Comparison of ENCODE assay signal across 19 cellular contexts in genomic region chr1:162716123-162716522, GRCh38.
DNase-seq lines count a peak whose midpoint lies in the region; ATAC-seq and TF ChIP-seq lines count a peak whose summit lies in the region.
"Had no signal": no experiment of that assay in that cellular context is flagged by ENCODE, and none has a peak within 500 bp of the region (broad histone marks: within the 10 kb centered on the region; RNA-seq: fewer than 3 reads in every experiment).

No MANE protein-coding gene starts in this region.

- H3K27me3 Mint-ChIP-seq in chondrocyte (ENCODE audit: low read depth): no peaks in the 10 kb centered on the region
- peaks cover 17% of the 10 kb centered on the region for H3K27me3 Mint-ChIP-seq in activated CD4-positive, alpha-beta T cell treated with anti-CD3 and anti-CD28 coated beads, Interleukin-2, amount 10 ng/mL, durations not matched to agents 24 days and 14 days
- H3K27me3 Mint-ChIP-seq: activated T-helper 17 cell treated with anti-CD3 and anti-CD28 coated beads, Interleukin-2, amount 50 U/mL, for 72 hours had no signal

- peaks cover 14% of the 10 kb centered on the region for H3K36me3 Mint-ChIP-seq in chondrocyte (ENCODE audit: low read depth)
- H3K36me3 Mint-ChIP-seq in stimulated activated effector memory CD8-positive, alpha-beta T cell treated with anti-CD3 and anti-CD28 coated beads, Interleukin-12 subunit alpha, Interleukin-12 subunit beta, amount 100 ng/mL, for 72 hours: no peaks in the 10 kb centered on the region
- H3K36me3 Mint-ChIP-seq in activated CD4-positive, alpha-beta T cell treated with anti-CD3 and anti-CD28 coated beads, Interleukin-2, amount 10 ng/mL, durations not matched to agents 24 days and 14 days (ENCODE audit: low read depth): no peaks in the 10 kb centered on the region
- H3K36me3 Mint-ChIP-seq: activated naive CD4-positive, alpha-beta T cell treated with anti-CD3 and anti-CD28 coated beads, Interleukin-2, amount 50 U/mL, for 72 hours had no signal

- no peaks in the 10 kb centered on the region for H3K9me3 Mint-ChIP-seq in chondrocyte (ENCODE audit: low read depth)
- no peaks in the 10 kb centered on the region for H3K9me3 Mint-ChIP-seq in stimulated activated effector memory CD8-positive, alpha-beta T cell treated with anti-CD3 and anti-CD28 coated beads, Interleukin-12 subunit alpha, Interleukin-12 subunit beta, amount 100 ng/mL, for 72 hours
- no peaks in the 10 kb centered on the region for H3K9me3 Mint-ChIP-seq in activated CD4-positive, alpha-beta T cell treated with anti-CD3 and anti-CD28 coated beads, Interleukin-2, amount 10 ng/mL, durations not matched to agents 24 days and 14 days
- H3K9me3 Mint-ChIP-seq: activated B cell treated with CpG ODN at 0.5 μM for 24 hours; activated naive CD4-positive, alpha-beta T cell treated with anti-CD3 and anti-CD28 coated beads, Interleukin-2, amount 50 U/mL, for 72 hours; activated T-helper 17 cell treated with anti-CD3 and anti-CD28 coated beads, Interleukin-2, amount 50 U/mL, for 72 hours; H9 had no signal

- no peak for ATAC-seq in stimulated activated effector memory CD8-positive, alpha-beta T cell treated with anti-CD3 and anti-CD28 coated beads, Interleukin-12 subunit alpha, Interleukin-12 subunit beta, amount 100 ng/mL, for 72 hours
- no peak for ATAC-seq in HG02840 (IDR thresholded peaks at IDR 0.05; ENCODE audit: low FRiP score, unreplicated experiment)
- ATAC-seq: activated naive CD4-positive, alpha-beta T cell treated with anti-CD3 and anti-CD28 coated beads, Interleukin-2, amount 50 U/mL, for 72 hours; activated T-helper 17 cell treated with anti-CD3 and anti-CD28 coated beads, Interleukin-2, amount 50 U/mL, for 72 hours had no signal

- H3K4me3 Mint-ChIP-seq in chondrocyte (ENCODE audit: unreplicated experiment): no peak overlapping the region
- no peak overlapping the region for H3K4me3 Mint-ChIP-seq in stimulated activated effector memory CD8-positive, alpha-beta T cell treated with anti-CD3 and anti-CD28 coated beads, Interleukin-12 subunit alpha, Interleukin-12 subunit beta, amount 100 ng/mL, for 72 hours
- H3K4me3 Mint-ChIP-seq in activated CD4-positive, alpha-beta T cell treated with anti-CD3 and anti-CD28 coated beads, Interleukin-2, amount 10 ng/mL, durations not matched to agents 24 days and 14 days: no peak overlapping the region
- H3K4me3 Mint-ChIP-seq: activated B cell treated with CpG ODN at 0.5 μM for 24 hours; activated T-helper 17 cell treated with anti-CD3 and anti-CD28 coated beads, Interleukin-2, amount 50 U/mL, for 72 hours; H9 had no signal

- intact Hi-C loops in activated CD4-positive, alpha-beta T cell treated with anti-CD3 and anti-CD28 coated beads, Interleukin-2, amount 10 ng/mL, durations not matched to agents 24 days and 14 days (cut with micrococcal nuclease): no loop called here

- H3K27ac Mint-ChIP-seq in chondrocyte (ENCODE audit: unreplicated experiment): peak overlapping the region; percentile 22
- H3K27ac Mint-ChIP-seq in stimulated activated effector memory CD8-positive, alpha-beta T cell treated with anti-CD3 and anti-CD28 coated beads, Interleukin-12 subunit alpha, Interleukin-12 subunit beta, amount 100 ng/mL, for 72 hours: no peak overlapping the region
- no peak overlapping the region for H3K27ac Mint-ChIP-seq in activated CD4-positive, alpha-beta T cell treated with anti-CD3 and anti-CD28 coated beads, Interleukin-2, amount 10 ng/mL, durations not matched to agents 24 days and 14 days
- H3K27ac Mint-ChIP-seq: activated B cell treated with CpG ODN at 0.5 μM for 24 hours; activated naive CD4-positive, alpha-beta T cell treated with anti-CD3 and anti-CD28 coated beads, Interleukin-2, amount 50 U/mL, for 72 hours; activated T-helper 17 cell treated with anti-CD3 and anti-CD28 coated beads, Interleukin-2, amount 50 U/mL, for 72 hours; H9 had no signal

- peak; percentile 18 for DNase-seq in Ammon's horn (ENCODE audit: low spot score)
- no peak for DNase-seq in chondrocyte (ENCODE audit: low spot score)
- peak; percentile 33 for DNase-seq in iris pigment epithelial cell (ENCODE audit: low read depth)
- DNase-seq in renal cortical epithelial cell (ENCODE audit: low read depth): peak; percentile 19
- no peak for DNase-seq in stimulated activated effector memory CD8-positive, alpha-beta T cell treated with anti-CD3 and anti-CD28 coated beads, Interleukin-12 subunit alpha, Interleukin-12 subunit beta, amount 100 ng/mL, for 72 hours (ENCODE audit: low spot score in 2 of 2)
- no peak for DNase-seq in activated CD4-positive, alpha-beta T cell treated with anti-CD3 and anti-CD28 coated beads, Interleukin-2, amount 10 ng/mL, durations not matched to agents 24 days and 14 days
- no peak for DNase-seq in stimulated activated naive CD4-positive, alpha-beta T cell treated with Interleukin-2 at 50 U/mL for 16 hours (lab: John Stamatoyannopoulos, UW)
- DNase-seq: activated B cell treated with CpG ODN at 0.5 μM for 24 hours; activated CD4-positive, alpha-beta T cell treated with anti-CD3 and anti-CD28 coated beads, Interleukin-2, amount 50 U/mL, for 4 hours; Calu3; H9; NCI-H1048; NCI-H187 treated with DMSO at 0.1 percent for 48 hours; NCI-H2227 treated with DMSO at 0.1 percent for 48 hours; stimulated activated CD8-positive, alpha-beta memory T cell treated with anti-CD3 and anti-CD28 coated beads, Interleukin-4, amount 100 ng/mL, for 48 hours; T-helper 9 cell had no signal

- peaks cover 41% of the 10 kb centered on the region for H3K4me1 Mint-ChIP-seq in chondrocyte (ENCODE audit: low read depth)
- H3K4me1 Mint-ChIP-seq in stimulated activated effector memory CD8-positive, alpha-beta T cell treated with anti-CD3 and anti-CD28 coated beads, Interleukin-12 subunit alpha, Interleukin-12 subunit beta, amount 100 ng/mL, for 72 hours: no peaks in the 10 kb centered on the region
- no peaks in the 10 kb centered on the region for H3K4me1 Mint-ChIP-seq in activated CD4-positive, alpha-beta T cell treated with anti-CD3 and anti-CD28 coated beads, Interleukin-2, amount 10 ng/mL, durations not matched to agents 24 days and 14 days
- H3K4me1 Mint-ChIP-seq: activated B cell treated with CpG ODN at 0.5 μM for 24 hours; activated T-helper 17 cell treated with anti-CD3 and anti-CD28 coated beads, Interleukin-2, amount 50 U/mL, for 72 hours; H9 had no signal

- no peak for TF ChIP-seq CTCF in chondrocyte (IDR thresholded peaks at IDR 0.05)

Comparison
In these comparisons a context has a peak if more than half of its experiments do, and no peak if none do; other contexts are left out.
1. DNase-seq: peak in Ammon's horn (single experiment), iris pigment epithelial cell (single experiment) and renal cortical epithelial cell (single experiment); none in chondrocyte (single experiment), stimulated activated effector memory CD8-positive, alpha-beta T cell treated with anti-CD3 and anti-CD28 coated beads, Interleukin-12 subunit alpha, Interleukin-12 subunit beta, amount 100 ng/mL, for 72 hours (0 of 2), activated CD4-positive, alpha-beta T cell treated with anti-CD3 and anti-CD28 coated beads, Interleukin-2, amount 10 ng/mL, durations not matched to agents 24 days and 14 days (single experiment) and stimulated activated naive CD4-positive, alpha-beta T cell treated with Interleukin-2 at 50 U/mL for 16 hours (single experiment).